1 cellular context compared by ENCODE assay signal in genomic region chr6:41736207-41736710, GRCh38.
TF ChIP-seq lines count a peak whose summit lies in the region.

No MANE protein-coding gene starts in this region.

TF ChIP-seq in HCT116, 20 proteins besides CTCF, POLR2A, EP300 and RAD21:
- no peak for TF ChIP-seq ATF3 (IDR thresholded peaks at IDR 0.05)
- no peak for TF ChIP-seq CBX3 (IDR thresholded peaks at IDR 0.05; ENCODE audit: low read depth)
- TF ChIP-seq MAX (IDR thresholded peaks at IDR 0.05): no peak
- no peak for TF ChIP-seq POLR2AphosphoS5 (IDR thresholded peaks at IDR 0.05; ENCODE audit: low read depth, low read length)
- TF ChIP-seq, protein P1, sequence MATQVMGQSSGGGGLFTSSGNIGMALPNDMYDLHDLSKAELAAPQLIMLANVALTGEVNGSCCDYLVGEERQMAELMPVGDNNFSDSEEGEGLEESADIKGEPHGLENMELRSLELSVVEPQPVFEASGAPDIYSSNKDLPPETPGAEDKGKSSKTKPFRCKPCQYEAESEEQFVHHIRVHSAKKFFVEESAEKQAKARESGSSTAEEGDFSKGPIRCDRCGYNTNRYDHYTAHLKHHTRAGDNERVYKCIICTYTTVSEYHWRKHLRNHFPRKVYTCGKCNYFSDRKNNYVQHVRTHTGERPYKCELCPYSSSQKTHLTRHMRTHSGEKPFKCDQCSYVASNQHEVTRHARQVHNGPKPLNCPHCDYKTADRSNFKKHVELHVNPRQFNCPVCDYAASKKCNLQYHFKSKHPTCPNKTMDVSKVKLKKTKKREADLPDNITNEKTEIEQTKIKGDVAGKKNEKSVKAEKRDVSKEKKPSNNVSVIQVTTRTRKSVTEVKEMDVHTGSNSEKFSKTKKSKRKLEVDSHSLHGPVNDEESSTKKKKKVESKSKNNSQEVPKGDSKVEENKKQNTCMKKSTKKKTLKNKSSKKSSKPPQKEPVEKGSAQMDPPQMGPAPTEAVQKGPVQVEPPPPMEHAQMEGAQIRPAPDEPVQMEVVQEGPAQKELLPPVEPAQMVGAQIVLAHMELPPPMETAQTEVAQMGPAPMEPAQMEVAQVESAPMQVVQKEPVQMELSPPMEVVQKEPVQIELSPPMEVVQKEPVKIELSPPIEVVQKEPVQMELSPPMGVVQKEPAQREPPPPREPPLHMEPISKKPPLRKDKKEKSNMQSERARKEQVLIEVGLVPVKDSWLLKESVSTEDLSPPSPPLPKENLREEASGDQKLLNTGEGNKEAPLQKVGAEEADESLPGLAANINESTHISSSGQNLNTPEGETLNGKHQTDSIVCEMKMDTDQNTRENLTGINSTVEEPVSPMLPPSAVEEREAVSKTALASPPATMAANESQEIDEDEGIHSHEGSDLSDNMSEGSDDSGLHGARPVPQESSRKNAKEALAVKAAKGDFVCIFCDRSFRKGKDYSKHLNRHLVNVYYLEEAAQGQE (IDR thresholded peaks at IDR 0.05; ENCODE audit: low read depth): no peak
- TF ChIP-seq FOSL1 (IDR thresholded peaks at IDR 0.05; ENCODE audit: low read depth): no peak
- no peak for TF ChIP-seq ZFX (IDR thresholded peaks at IDR 0.05)
- TF ChIP-seq EGR1 (IDR thresholded peaks at IDR 0.05; ENCODE audit: low read depth): no peak
- no peak for TF ChIP-seq CEBPB (IDR thresholded peaks at IDR 0.05; ENCODE audit: low read depth)
